Comparison of ENCODE assay signal across 8 cellular contexts in the genomic region with DNA sequence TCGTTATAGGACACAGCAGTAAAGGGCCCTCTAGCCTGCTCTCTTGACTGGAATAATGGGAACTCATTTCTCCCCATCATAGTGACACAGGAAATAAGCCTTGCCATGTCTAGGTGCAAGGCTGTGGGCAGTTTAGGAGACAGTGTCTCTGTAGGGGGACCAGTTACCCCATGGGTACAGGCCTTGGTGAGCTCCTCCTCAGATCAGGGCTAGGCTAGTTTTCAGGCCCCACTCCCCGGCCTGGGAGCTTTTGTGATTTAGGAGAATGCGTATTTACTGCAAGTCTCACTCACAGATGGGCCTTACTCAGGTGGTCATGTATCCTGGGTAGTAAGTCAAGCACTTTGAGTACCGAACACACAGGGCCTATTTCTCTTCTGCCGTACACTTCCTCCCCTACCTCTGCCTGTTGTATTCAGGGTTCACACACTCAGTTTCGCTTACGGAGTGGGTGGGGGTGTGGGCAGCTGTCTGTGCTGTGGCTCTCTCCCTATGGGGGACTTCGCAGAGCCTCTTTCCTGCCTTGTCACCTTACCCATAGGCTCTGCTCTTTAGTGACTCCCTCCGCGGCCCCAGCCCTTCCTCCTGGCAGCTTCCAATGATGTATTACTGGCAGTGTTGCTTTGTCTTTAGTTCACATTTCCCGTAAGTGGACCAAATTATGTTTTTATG. TPM values are rescaled to one million over a fixed set of nuclear protein-coding genes. Genes with fewer than 3 reads are reported as not detected.
A peak's percentile ranks its signal among the peaks of the same experiment; 100 is the strongest.
DNase-seq lines count a peak whose midpoint lies in the region; ATAC-seq and TF ChIP-seq lines count a peak whose summit lies in the region.

No MANE protein-coding gene starts in this region.

- no peaks in the 10 kb centered on the region for H3K27me3 Mint-ChIP-seq in CD4-positive, alpha-beta memory T cell

- no peaks in the 10 kb centered on the region for H3K36me3 ChIP-seq in CD4-positive, alpha-beta memory T cell (ENCODE audit: insufficient read depth, low read length)
- peaks cover 3% of the 10 kb centered on the region for H3K36me3 ChIP-seq in lower lobe of right lung

- H3K4me1 ChIP-seq in CD4-positive, alpha-beta memory T cell (ENCODE audit: insufficient read depth, low read length) = peaks cover 25% of the 10 kb centered on the region
- peaks cover 38% of the 10 kb centered on the region for H3K4me1 ChIP-seq in lower lobe of right lung

- ATAC-seq in HG02763 (IDR thresholded peaks at IDR 0.05; ENCODE audit: unreplicated experiment) (peak; percentile 66), lower lobe of right lung (peak; percentile 52 to 68), GM21717 (IDR thresholded peaks at IDR 0.05; ENCODE audit: unreplicated experiment) (no peak)
- ATAC-seq in stimulated activated naive CD8-positive, alpha-beta T cell treated with anti-CD3 and anti-CD28 coated beads, Interleukin-15, Interleukin-2, amounts not matched to agents 100 U/mL and 50 U/mL, for 24 hours = peak; percentile 98

- peaks cover 46 to 64% (median 56%) of the 10 kb centered on the region in 4 donors for H3K4me1 Mint-ChIP-seq in CD4-positive, alpha-beta memory T cell

- no peak overlapping the region for H3K4me3 ChIP-seq in CD4-positive, alpha-beta memory T cell (ENCODE audit: low read length in 2 of 2)
- no peak overlapping the region for H3K4me3 ChIP-seq in lower lobe of right lung

- CTCF ChIA-PET in CD4-positive, alpha-beta memory T cell (lab: Charles Lee; ENCODE audit: partially characterized antibody) = no interaction called here

- POLR2A ChIA-PET in CD4-positive, alpha-beta memory T cell (lab: Charles Lee; ENCODE audit: partially characterized antibody) = no interaction called here

- H3K4me3 Mint-ChIP-seq in CD4-positive, alpha-beta memory T cell = peak overlapping the region in 7 of 8 donors; percentile 3 to 65 (median 48)

- no peaks in the 10 kb centered on the region for H3K9me3 ChIP-seq in CD4-positive, alpha-beta memory T cell (ENCODE audit: control insufficient read depth in 1 of 2, low read length in 2 of 2)
- H3K9me3 ChIP-seq in lower lobe of right lung = no peaks in the 10 kb centered on the region

- peak overlapping the region; percentile 24 to 90 (median 79) for H3K27ac Mint-ChIP-seq in CD4-positive, alpha-beta memory T cell

- H3K36me3 Mint-ChIP-seq in CD4-positive, alpha-beta memory T cell = peaks cover 12 to 14% of the 10 kb centered on the region in 2 donors

- H3K27me3 ChIP-seq in CD4-positive, alpha-beta memory T cell (ENCODE audit: insufficient read depth, low read length) = no peaks in the 10 kb centered on the region
- H3K27me3 ChIP-seq in lower lobe of right lung (ENCODE audit: low read depth) = no peaks in the 10 kb centered on the region

- peak; percentile 22 to 66 (median 49) for DNase-seq in CD4-positive, alpha-beta memory T cell
- DNase-seq in activated CD8-positive, alpha-beta memory T cell treated with anti-CD3 and anti-CD28 coated beads for 48 hours (ENCODE audit: low read depth in 2 of 3, low spot score in 2 of 3) = peak; percentile 22 to 47 (median 30)
- DNase-seq in lower lobe of right lung (peak; percentile 41), GOT3 (lab: John Stamatoyannopoulos, UW) (no peak), NCI-H2107 treated with DMSO at 0.1 percent for 48 hours (lab: John Stamatoyannopoulos, UW; ENCODE audit: unreplicated experiment) (no peak)
- peak; percentile 70 for DNase-seq in stimulated activated naive CD8-positive, alpha-beta T cell treated with anti-CD3 and anti-CD28 coated beads, Interleukin-15, Interleukin-2, amounts not matched to agents 100 U/mL and 50 U/mL, for 24 hours

- H3K27ac ChIP-seq in CD4-positive, alpha-beta memory T cell (ENCODE audit: low read depth, low read length) = no peak overlapping the region
- H3K27ac ChIP-seq in lower lobe of right lung = peak overlapping the region; percentile 40

- intact Hi-C loops in CD4-positive, alpha-beta memory T cell (cut with micrococcal nuclease) = no loop called here
- intact Hi-C loops in lower lobe of right lung (cut with DNase I) = no loop called here

- no peak for TF ChIP-seq CTCF in lower lobe of right lung (IDR thresholded peaks at IDR 0.05)

- H3K9me3 Mint-ChIP-seq in CD4-positive, alpha-beta memory T cell = no peaks in the 10 kb centered on the region

RNA-seq across cellular contexts. Expression of gene FAM193A, which starts 34.2 kb away (rescaled TPM):
- 10 to 100 TPM; 47.8 TPM for total RNA-seq in CD4-positive, alpha-beta memory T cell
- polyA plus RNA-seq in CD4-positive, alpha-beta memory T cell = 1 to 10 TPM in 1 of 2 donors, under 1 TPM in 1; 0.16 to 4.4 TPM
- total RNA-seq in lower lobe of right lung = 26.1 TPM

Comparison
In these comparisons a context has a peak if more than half of its experiments do, and no peak if none do; other contexts are left out.
1. DNase-seq: peak in CD4-positive, alpha-beta memory T cell (5 of 5), activated CD8-positive, alpha-beta memory T cell treated with anti-CD3 and anti-CD28 coated beads for 48 hours (3 of 3), lower lobe of right lung (single experiment) and stimulated activated naive CD8-positive, alpha-beta T cell treated with anti-CD3 and anti-CD28 coated beads, Interleukin-15, Interleukin-2, amounts not matched to agents 100 U/mL and 50 U/mL, for 24 hours (single experiment); none in GOT3 (single experiment) and NCI-H2107 treated with DMSO at 0.1 percent for 48 hours (single experiment).